8 cellular contexts compared by ENCODE assay signal in genomic region chr2:218010116-218010837, GRCh38. TPM values are rescaled to one million over a fixed set of nuclear protein-coding genes. Genes with fewer than 3 reads are reported as not detected.
A peak's percentile ranks its signal among the peaks of the same experiment; 100 is the strongest.
DNase-seq lines count a peak whose midpoint lies in the region; ATAC-seq, FAIRE-seq and TF ChIP-seq lines count a peak whose summit lies in the region.

No MANE protein-coding gene starts in this region.

- no peaks in the 10 kb centered on the region for H3K9me3 ChIP-seq in GM12878 (replicated peaks; ENCODE audit: control insufficient read depth, insufficient read depth, low read length)

- no peak for TF ChIP-seq RAD21 in GM12878 (IDR thresholded peaks at IDR 0.05; ENCODE audit: insufficient read depth, low read depth, low read length)

- intact Hi-C loops in GM12878 (cut with micrococcal nuclease; ENCODE audit: unreplicated experiment), result no loop called here

- no peaks in the 10 kb centered on the region for H3K4me1 ChIP-seq in GM12878 (ENCODE audit: control insufficient read depth, insufficient read depth, low read length)

- CTCF ChIA-PET in GM12878 (lab: Yijun Ruan, JAX), result no interaction called here

- no peak overlapping the region for H3K9ac ChIP-seq in GM12878 (ENCODE audit: control insufficient read depth, insufficient read depth, low read length)

- no peaks in the 10 kb centered on the region for H3K36me3 ChIP-seq in GM12878 (ENCODE audit: control insufficient read depth in 2 of 2, insufficient read depth in 2 of 2, low read length in 1 of 2)

- no peak overlapping the region for H3K4me3 ChIP-seq in GM12878

- SMC1A ChIA-PET in GM12878 (lab: Charles Lee; ENCODE audit: uncharacterized antibody, unreplicated experiment), result no interaction called here

- H3K4me2 ChIP-seq in GM12878 (ENCODE audit: control insufficient read depth, insufficient read depth), result peak overlapping the region; percentile 64

- no peak for TF ChIP-seq EP300 in GM12878 (IDR thresholded peaks at IDR 0.05; ENCODE audit: borderline replicate concordance in 1 of 2, control insufficient read depth in 1 of 2, low read depth in 2 of 2, low read length in 2 of 2)

- H3K27ac ChIP-seq in GM12878 (ENCODE audit: control insufficient read depth, insufficient read depth), result no peak overlapping the region

- peak; percentile 41 for DNase-seq in ACHN
- peak; percentile 30 for DNase-seq in GM18507 (ENCODE audit: extremely low spot score, insufficient read length, low read depth)
- DNase-seq in RPMI7951 (ENCODE audit: low read depth), result peak; percentile 31
- DNase-seq in GM12878 (ENCODE audit: low read depth, low spot score), result no peak
- DNase-seq in iPS-NIHi7 (ENCODE audit: extremely low spot score), result peak; percentile 82
- peak; percentile 46 for DNase-seq in stimulated activated CD4-positive, alpha-beta T cell treated with anti-CD3 and anti-CD28 coated beads, Interleukin-15, amount 100 ng/mL, for 24 hours
- DNase-seq in NCI-H128 (lab: John Stamatoyannopoulos, UW; ENCODE audit: unreplicated experiment), result no peak

- no peak for FAIRE-seq in GM18507 (lab: Jason Lieb, UNC)
- FAIRE-seq in GM12878 (lab: Jason Lieb, UNC), result no peak

- H3K27me3 ChIP-seq in GM12878 (replicated peaks in 1 of 2; ENCODE audit: control insufficient read depth in 2 of 2, insufficient read depth in 2 of 2, low read length in 1 of 2), result peaks cover 6 to 16% of the 10 kb centered on the region in 2 experiments

- POLR2A ChIA-PET in GM12878 (lab: Charles Lee), result no interaction called here

- 4% methylated on average over 59 of the region's 70 CpGs for WGBS in GM12878 (ENCODE audit: insufficient coverage, insufficient replicate concordance, low lambda C conversion rate, missing lambda C conversion rate)

- peak in 2 of 3 experiments; percentile 32 to 35; a peak in 2 of 6 replicates for TF ChIP-seq CTCF in GM12878 (IDR thresholded peaks at IDR 0.05 in 2 of 3, conservative IDR thresholded peaks at IDR 0.05 in 1 of 3; ENCODE audit: control insufficient read depth in 2 of 3, extremely low read depth in 1 of 3, insufficient read depth in 1 of 3, low read depth in 3 of 3, low read length in 3 of 3)

- no peak for TF ChIP-seq POLR2A in GM12878 (IDR thresholded peaks at IDR 0.05; ENCODE audit: low read depth, low read length)

- ATAC-seq in GM12878, result peak; percentile 67
- no peak for ATAC-seq in HG03457 (IDR thresholded peaks at IDR 0.05; ENCODE audit: unreplicated experiment)

- H4K20me1 ChIP-seq in GM12878 (ENCODE audit: control insufficient read depth, insufficient read depth), result no peaks in the 10 kb centered on the region; the same call in 1 of the 2 replicates

- no peak overlapping the region for H2AFZ ChIP-seq in GM12878 (ENCODE audit: control insufficient read depth, low read depth, low read length)

- RAD21 ChIA-PET in GM12878 (lab: Charles Lee; ENCODE audit: unreplicated experiment), result no interaction called here

- in situ Hi-C loops in ACHN (cut with HindIII; ENCODE audit: low pct_ligation_motif_present, low pct_unique_long_range_greater_than_20kb, low sequenced_read_pairs) (no loop called here), GM12878 (cut with MboI) (no loop called here)

- BruUV-seq in GM12878 (replicated peaks; lab: Mats Ljungman, UMichigan), result no TSS peak

- H3K79me2 ChIP-seq in GM12878 (ENCODE audit: control insufficient read depth, insufficient read depth, low read length), result no peaks in the 10 kb centered on the region

TF ChIP-seq in GM12878, 131 proteins besides CTCF, POLR2A, EP300 and RAD21 (continues in another document):
- TF ChIP-seq CHD2 (IDR thresholded peaks at IDR 0.05; ENCODE audit: borderline replicate concordance, low read depth, low read length) (no peak), CBX3 (IDR thresholded peaks at IDR 0.05; ENCODE audit: borderline replicate concordance, low read depth) (no peak), BRCA1 (IDR thresholded peaks at IDR 0.05; ENCODE audit: low read depth, low read length) (no peak), SRF (IDR thresholded peaks at IDR 0.05; ENCODE audit: low read depth in 2 of 2, low read length in 2 of 2) (no peak)
- TF ChIP-seq, protein P1, sequence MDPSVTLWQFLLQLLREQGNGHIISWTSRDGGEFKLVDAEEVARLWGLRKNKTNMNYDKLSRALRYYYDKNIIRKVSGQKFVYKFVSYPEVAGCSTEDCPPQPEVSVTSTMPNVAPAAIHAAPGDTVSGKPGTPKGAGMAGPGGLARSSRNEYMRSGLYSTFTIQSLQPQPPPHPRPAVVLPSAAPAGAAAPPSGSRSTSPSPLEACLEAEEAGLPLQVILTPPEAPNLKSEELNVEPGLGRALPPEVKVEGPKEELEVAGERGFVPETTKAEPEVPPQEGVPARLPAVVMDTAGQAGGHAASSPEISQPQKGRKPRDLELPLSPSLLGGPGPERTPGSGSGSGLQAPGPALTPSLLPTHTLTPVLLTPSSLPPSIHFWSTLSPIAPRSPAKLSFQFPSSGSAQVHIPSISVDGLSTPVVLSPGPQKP (IDR thresholded peaks at IDR 0.05; ENCODE audit: low read depth, low read length), result no peak
- TF ChIP-seq, protein P2, sequence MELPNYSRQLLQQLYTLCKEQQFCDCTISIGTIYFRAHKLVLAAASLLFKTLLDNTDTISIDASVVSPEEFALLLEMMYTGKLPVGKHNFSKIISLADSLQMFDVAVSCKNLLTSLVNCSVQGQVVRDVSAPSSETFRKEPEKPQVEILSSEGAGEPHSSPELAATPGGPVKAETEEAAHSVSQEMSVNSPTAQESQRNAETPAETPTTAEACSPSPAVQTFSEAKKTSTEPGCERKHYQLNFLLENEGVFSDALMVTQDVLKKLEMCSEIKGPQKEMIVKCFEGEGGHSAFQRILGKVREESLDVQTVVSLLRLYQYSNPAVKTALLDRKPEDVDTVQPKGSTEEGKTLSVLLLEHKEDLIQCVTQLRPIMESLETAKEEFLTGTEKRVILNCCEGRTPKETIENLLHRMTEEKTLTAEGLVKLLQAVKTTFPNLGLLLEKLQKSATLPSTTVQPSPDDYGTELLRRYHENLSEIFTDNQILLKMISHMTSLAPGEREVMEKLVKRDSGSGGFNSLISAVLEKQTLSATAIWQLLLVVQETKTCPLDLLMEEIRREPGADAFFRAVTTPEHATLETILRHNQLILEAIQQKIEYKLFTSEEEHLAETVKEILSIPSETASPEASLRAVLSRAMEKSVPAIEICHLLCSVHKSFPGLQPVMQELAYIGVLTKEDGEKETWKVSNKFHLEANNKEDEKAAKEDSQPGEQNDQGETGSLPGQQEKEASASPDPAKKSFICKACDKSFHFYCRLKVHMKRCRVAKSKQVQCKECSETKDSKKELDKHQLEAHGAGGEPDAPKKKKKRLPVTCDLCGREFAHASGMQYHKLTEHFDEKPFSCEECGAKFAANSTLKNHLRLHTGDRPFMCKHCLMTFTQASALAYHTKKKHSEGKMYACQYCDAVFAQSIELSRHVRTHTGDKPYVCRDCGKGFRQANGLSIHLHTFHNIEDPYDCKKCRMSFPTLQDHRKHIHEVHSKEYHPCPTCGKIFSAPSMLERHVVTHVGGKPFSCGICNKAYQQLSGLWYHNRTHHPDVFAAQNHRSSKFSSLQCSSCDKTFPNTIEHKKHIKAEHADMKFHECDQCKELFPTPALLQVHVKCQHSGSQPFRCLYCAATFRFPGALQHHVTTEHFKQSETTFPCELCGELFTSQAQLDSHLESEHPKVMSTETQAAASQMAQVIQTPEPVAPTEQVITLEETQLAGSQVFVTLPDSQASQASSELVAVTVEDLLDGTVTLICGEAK (IDR thresholded peaks at IDR 0.05; ENCODE audit: borderline replicate concordance), result no peak

RNA-seq across cellular contexts. Expression of gene TNS1, which starts 7.5 kb away (rescaled TPM):
- 2.5 and 3.6 TPM in 2 replicates for total RNA-seq in RPMI7951 (2014; rRNA removed; shearing (Covaris generic))
- total RNA-seq in GM12878 (2013; cell fraction: nucleolus; rRNA removed), result 11.5 and 12.1 TPM in 2 replicates
- not detected in 2 replicates for total RNA-seq in GM12878 (2014; rRNA removed)
- total RNA-seq in GM12878 (2014; rRNA removed; fragmentation: Illumina TruSeq; extraction: Trizol), result not detected in 2 replicates
- total RNA-seq in GM12878 (2021), result 0.44 and 0.80 TPM in 2 replicates
- polyA plus RNA-seq in GM12878 (2011; ENCODE audit: low read depth), result 0.21 TPM
- polyA plus RNA-seq in GM12878 (2011; rRNA removed), result 0.05 and 0.06 TPM in 2 replicates
- polyA plus RNA-seq in GM12878 (2011; cell fraction: cytosol; rRNA removed), result 0.07 and 0.08 TPM in 2 replicates
- 0.47 and 0.75 TPM in 2 replicates for polyA plus RNA-seq in GM12878 (2011; cell fraction: nucleus; rRNA removed)
- 0.55 and 0.90 TPM in 2 replicates for polyA plus RNA-seq in GM12878 (2012)
- polyA plus RNA-seq in GM12878 (2014; fragmentation: Illumina TruSeq; extraction: Trizol), result 0.06 TPM in 1 of 2 replicates, not detected in the other
- polyA plus RNA-seq in GM12878 (2014; fragmentation: Nextera tagmentation; extraction: Ambion mirVana), result not detected
- polyA plus RNA-seq in GM12878 (2014; rRNA removed), result not detected in 2 replicates
- not detected for polyA plus RNA-seq in GM12878 (2016; fragmentation: Nextera tagmentation; extraction: Ambion mirVana)
- polyA minus RNA-seq in GM12878 (2011; rRNA and poly(A)+ RNA removed), result 0.88 and 1.8 TPM in 2 replicates
- polyA minus RNA-seq in GM12878 (2011; cell fraction: cytosol; rRNA and poly(A)+ RNA removed), result 0.40 and 0.94 TPM in 2 replicates
- polyA minus RNA-seq in GM12878 (2011; cell fraction: nucleus; rRNA and poly(A)+ RNA removed), result 1.1 and 1.4 TPM in 2 replicates

RNA-seq across cellular contexts. Expression of gene RUFY4, which starts 58.8 kb away (rescaled TPM):
- not detected in 2 replicates for total RNA-seq in RPMI7951 (2014; rRNA removed; shearing (Covaris generic))
- 2.5 and 4.4 TPM in 2 replicates for total RNA-seq in GM12878 (2013; cell fraction: nucleolus; rRNA removed)
- 0.65 and 1.2 TPM in 2 replicates for total RNA-seq in GM12878 (2014; rRNA removed)
- 1.3 and 1.6 TPM in 2 replicates for total RNA-seq in GM12878 (2014; rRNA removed; fragmentation: Illumina TruSeq; extraction: Trizol)
- total RNA-seq in GM12878 (2021), result 1.5 and 2.7 TPM in 2 replicates
- 3.5 TPM for polyA plus RNA-seq in GM12878 (2011; ENCODE audit: low read depth)
- polyA plus RNA-seq in GM12878 (2011; rRNA removed), result 0.29 and 0.90 TPM in 2 replicates
- 0.51 and 0.60 TPM in 2 replicates for polyA plus RNA-seq in GM12878 (2011; cell fraction: cytosol; rRNA removed)
- 4.8 and 6.8 TPM in 2 replicates for polyA plus RNA-seq in GM12878 (2011; cell fraction: nucleus; rRNA removed)
- polyA plus RNA-seq in GM12878 (2012), result 3.5 and 4.3 TPM in 2 replicates
- polyA plus RNA-seq in GM12878 (2014; fragmentation: Illumina TruSeq; extraction: Trizol), result 0.91 and 0.92 TPM in 2 replicates
- polyA plus RNA-seq in GM12878 (2014; fragmentation: Nextera tagmentation; extraction: Ambion mirVana), result under 1 TPM; 0.05 to 0.14 TPM
- polyA plus RNA-seq in GM12878 (2014; rRNA removed), result 1.6 and 2.7 TPM in 2 replicates
- polyA plus RNA-seq in GM12878 (2016; fragmentation: Nextera tagmentation; extraction: Ambion mirVana), result under 1 TPM; 0.23 to 0.32 TPM
- 0.44 and 2.4 TPM in 2 replicates for polyA minus RNA-seq in GM12878 (2011; rRNA and poly(A)+ RNA removed)
- polyA minus RNA-seq in GM12878 (2011; cell fraction: cytosol; rRNA and poly(A)+ RNA removed), result not detected in 2 replicates
- 1.2 and 4.2 TPM in 2 replicates for polyA minus RNA-seq in GM12878 (2011; cell fraction: nucleus; rRNA and poly(A)+ RNA removed)

Comparison
In these comparisons a context has a peak if more than half of its experiments do, and no peak if none do; other contexts are left out.
1. DNase-seq: peak in ACHN (single experiment), GM18507 (single experiment), RPMI7951 (single experiment), iPS-NIHi7 (single experiment) and stimulated activated CD4-positive, alpha-beta T cell treated with anti-CD3 and anti-CD28 coated beads, Interleukin-15, amount 100 ng/mL, for 24 hours (single experiment); none in GM12878 (single experiment) and NCI-H128 (single experiment).